In the genomic region with DNA sequence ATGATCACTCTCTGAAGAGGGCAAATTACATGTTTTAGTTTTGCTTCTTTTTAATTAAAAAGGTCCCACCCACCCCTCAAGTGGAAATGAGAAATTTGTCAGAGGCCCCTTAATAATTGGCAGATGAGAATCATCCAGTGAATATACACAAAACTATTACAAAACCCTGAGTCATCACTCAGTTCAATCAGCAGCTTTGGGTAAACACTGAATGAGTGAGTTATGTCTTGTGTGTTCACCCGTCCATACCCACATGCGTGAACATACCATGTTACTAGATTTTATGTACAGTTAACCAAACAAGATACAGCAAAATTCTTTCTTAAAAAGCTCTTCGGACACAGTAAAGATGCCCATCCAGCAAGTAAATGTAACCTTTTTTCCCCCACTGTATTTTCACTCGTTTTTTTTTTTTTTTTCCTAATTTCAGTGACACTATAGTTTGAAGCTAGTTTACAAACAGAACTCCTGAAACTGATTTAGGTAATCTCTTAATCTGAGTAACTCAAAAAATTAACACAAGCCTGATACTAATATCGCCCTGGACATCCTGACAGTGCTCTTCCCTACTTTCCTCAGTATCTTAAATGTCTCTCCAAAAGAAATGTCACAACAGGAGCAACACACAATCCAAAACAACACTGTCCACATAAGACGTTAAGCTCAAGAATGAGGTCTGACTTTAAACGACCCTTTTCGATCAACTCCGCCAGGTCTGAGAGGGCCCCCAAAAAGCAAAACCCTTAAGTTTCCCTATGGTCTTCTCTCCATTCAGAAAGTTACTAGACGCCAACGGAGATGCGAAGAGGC, we compare ENCODE assay signal across 8 cellular contexts. TPM values are rescaled to one million over a fixed set of nuclear protein-coding genes. Genes with fewer than 3 reads are reported as not detected.
DNase-seq lines count a peak whose midpoint lies in the region; ATAC-seq and TF ChIP-seq lines count a peak whose summit lies in the region.

No MANE protein-coding gene starts in this region.

- ATAC-seq in RWPE2 (ENCODE audit: low read depth) (peak; percentile 70), lung (ENCODE audit: insufficient read depth, low FRiP score) (no peak)

- no peaks in the 10 kb centered on the region for H3K9me3 ChIP-seq in RWPE2 (ENCODE audit: severe bottlenecking)
- H3K9me3 ChIP-seq in lung (ENCODE audit: control insufficient read depth in 2 of 2, insufficient read depth in 1 of 2, low read length in 1 of 2), result no peaks in the 10 kb centered on the region
- no peaks in the 10 kb centered on the region for H3K9me3 ChIP-seq in thyroid gland

- intact Hi-C loops in thyroid gland (cut with DNase I), result no loop called here

- TF ChIP-seq CTCF in RWPE2 (IDR thresholded peaks at IDR 0.05; ENCODE audit: poor library complexity, severe bottlenecking) (no peak), coronary artery (IDR thresholded peaks at IDR 0.05) (no peak), lung (IDR thresholded peaks at IDR 0.05; ENCODE audit: control extremely low read depth, extremely low read depth) (no peak), thyroid gland (IDR thresholded peaks at IDR 0.05) (no peak)

- H3K36me3 ChIP-seq in RWPE2 (ENCODE audit: low read depth), result no peaks in the 10 kb centered on the region; the same call in 1 of the 2 replicates
- no peaks in the 10 kb centered on the region for H3K36me3 ChIP-seq in lung (ENCODE audit: control insufficient read depth in 2 of 2, insufficient read depth in 2 of 2, low read length in 2 of 2)
- H3K36me3 ChIP-seq in thyroid gland, result peaks cover 0 to under 1% of the 10 kb centered on the region in 2 donors

- H3K27me3 ChIP-seq in RWPE2 (ENCODE audit: insufficient read depth, poor library complexity, severe bottlenecking) (no peaks in the 10 kb centered on the region), lung (ENCODE audit: control insufficient read depth, insufficient read depth) (no peaks in the 10 kb centered on the region), thyroid gland (no peaks in the 10 kb centered on the region)

- H3K27ac ChIP-seq in RWPE2 (ENCODE audit: poor library complexity, severe bottlenecking) (peak overlapping the region; percentile 77), coronary artery (peak overlapping the region; percentile 94 to 97), lung (ENCODE audit: low read depth in 1 of 2, low read length in 1 of 2) (peak overlapping the region; percentile 92 to 98), thyroid gland (peak overlapping the region; percentile 63 to 92 (median 91))

- TF ChIP-seq POLR2A in thyroid gland (IDR thresholded peaks at IDR 0.05), result peak in 1 of 2 donors; percentile 34

- WGBS in lung, 2 donors, result 1% methylated on average over 12 of the region's 12 CpGs
- 3% methylated on average over 12 of the region's 12 CpGs for WGBS in thyroid gland, 2 donors

- peaks cover 13% of the 10 kb centered on the region for H3K4me1 ChIP-seq in RWPE2 (ENCODE audit: insufficient read depth, poor library complexity, severe bottlenecking)
- peaks cover 3 to 9% of the 10 kb centered on the region in 2 donors for H3K4me1 ChIP-seq in lung (ENCODE audit: control insufficient read depth in 2 of 2, insufficient read depth in 2 of 2, low read length in 2 of 2)
- peaks cover 29 to 36% of the 10 kb centered on the region in 2 donors for H3K4me1 ChIP-seq in thyroid gland

- DNase-seq in stimulated activated CD8-positive, alpha-beta memory T cell treated with anti-CD3 and anti-CD28 coated beads, Interleukin-15, amount 100 ng/mL, for 1 hour (ENCODE audit: low read depth), result peak; percentile 2
- DNase-seq in stimulated activated CD8-positive, alpha-beta memory T cell treated with anti-CD3 and anti-CD28 coated beads, Interleukin-4, amount 100 ng/mL, for 48 hours, result no peak
- DNase-seq in HT1080 (ENCODE audit: low read depth) (peak; percentile 78), RWPE2 (ENCODE audit: low spot score) (no peak), coronary artery (ENCODE audit: low spot score) (no peak), lung (ENCODE audit: low spot score) (no peak), thyroid gland (no peak), NCI-H187 (lab: John Stamatoyannopoulos, UW) (no peak)

- H3K4me3 ChIP-seq in RWPE2 (ENCODE audit: severe bottlenecking) (peak overlapping the region; percentile 85), coronary artery (peak overlapping the region; percentile 86), lung (peak overlapping the region; percentile 71), thyroid gland (replicated peaks in 1 of 3) (peak overlapping the region; percentile 64 to 92 (median 70))

RNA-seq across cellular contexts. Expression of gene PSME4, which starts 1.3 kb away (rescaled TPM):
- total RNA-seq in HT1080 (2014; rRNA removed; shearing (Covaris generic)), result 31.2 and 39.2 TPM in 2 replicates
- 33.8 and 41.3 TPM in 2 replicates for polyA plus RNA-seq in HT1080 (2015; cell fraction: cytosol; rRNA removed)
- 68.5 and 70.6 TPM in 2 replicates for polyA plus RNA-seq in HT1080 (2015; cell fraction: nucleus; rRNA removed)
- total RNA-seq in lung (10 to 100 TPM; 54.6 to 72.5 TPM), thyroid gland (100 to 1,000 TPM in 1 of 4 donors, 10 to 100 TPM in 3; 64.3 to 131 (median 84.4) TPM)
- polyA plus RNA-seq in lung, result 10 to 100 TPM; 20.8 to 35.1 TPM

Comparison
In these comparisons a context has a peak if more than half of its experiments do, and no peak if none do; other contexts are left out.
1. DNase-seq: peak in stimulated activated CD8-positive, alpha-beta memory T cell treated with anti-CD3 and anti-CD28 coated beads, Interleukin-15, amount 100 ng/mL, for 1 hour (single experiment) and HT1080 (single experiment); none in stimulated activated CD8-positive, alpha-beta memory T cell treated with anti-CD3 and anti-CD28 coated beads, Interleukin-4, amount 100 ng/mL, for 48 hours (single experiment), RWPE2 (single experiment), coronary artery (single experiment), lung (single experiment), thyroid gland (0 of 2) and NCI-H187 (0 of 2).
2. Peak in every context shown above with its lines, with median percentiles within 50 percentile points of each other: H3K27ac ChIP-seq and H3K4me3 ChIP-seq.